8 cellular contexts compared by ENCODE assay signal in genomic region chr7:2632717-2633537, GRCh38. TPM values are rescaled to one million over a fixed set of nuclear protein-coding genes. Genes with fewer than 3 reads are reported as not detected.
DNase-seq lines count a peak whose midpoint lies in the region; ATAC-seq and TF ChIP-seq lines count a peak whose summit lies in the region.

No MANE protein-coding gene starts in this region.

- H3K4me3 ChIP-seq in coronary artery (peak overlapping the region; percentile 93), lower leg skin (ENCODE audit: low read depth, poor library complexity, severe bottlenecking) (peak overlapping the region; percentile 67)

- peak overlapping the region; percentile 86 for H3K4me3 Mint-ChIP-seq in WTC11

- POLR2A ChIA-PET in WTC11 (lab: Charles Lee) = interaction anchor here (0.8 to 2.9 kb wide), 6 partner anchors 9 to 19 kb away, joined by 3 to 16 read pairs (median 8); no protein-coding TSS in a partner anchor

- no peak for ATAC-seq in WTC11
- no peak for ATAC-seq in GM19035 (IDR thresholded peaks at IDR 0.05; ENCODE audit: unreplicated experiment)

- CTCF ChIA-PET in WTC11 (lab: Charles Lee) = interaction anchor here (0.6 to 3.1 kb wide), 6 partner anchors 18 to 38 kb away, joined by 3 to 20 read pairs (median 4); no protein-coding TSS in a partner anchor

- H3K27me3 Mint-ChIP-seq in WTC11 (ENCODE audit: low read depth) = peaks cover 2% of the 10 kb centered on the region; the same call in 1 of the 2 replicates

- TF ChIP-seq CTCF in WTC11 (IDR thresholded peaks at IDR 0.05) (no peak), coronary artery (IDR thresholded peaks at IDR 0.05) (no peak), lower leg skin (IDR thresholded peaks at IDR 0.05) (no peak)

- TF ChIP-seq POLR2A in lower leg skin (IDR thresholded peaks at IDR 0.05) = no peak

- WGBS in lower leg skin, 2 donors = 1 to 4% methylated on average over 16 to 33 of the region's 36 CpGs

- H3K4me1 Mint-ChIP-seq in WTC11 = peaks cover 23% of the 10 kb centered on the region

- DNase-seq in NCI-H2081 (lab: John Stamatoyannopoulos, UW) = peak; percentile 87 to 88
- no peak for DNase-seq in NCI-H2081 treated with DMSO at 0.1 percent for 48 hours (lab: John Stamatoyannopoulos, UW)
- peak; percentile 29 for DNase-seq in NCI-H128 (lab: John Stamatoyannopoulos, UW; ENCODE audit: unreplicated experiment)
- no peak for DNase-seq in WTC11 (ENCODE audit: low spot score)
- DNase-seq in coronary artery (ENCODE audit: low spot score) = peak; percentile 90
- DNase-seq in lower leg skin (ENCODE audit: low spot score in 2 of 2) = peak; percentile 52 to 92
- DNase-seq in stimulated activated CD8-positive, alpha-beta memory T cell treated with anti-CD3 and anti-CD28 coated beads, Interleukin-12 subunit alpha, Interleukin-12 subunit beta, amount 100 ng/mL, for 4 hours (ENCODE audit: low read depth) = peak; percentile 39

- H3K36me3 Mint-ChIP-seq in WTC11 = no peaks in the 10 kb centered on the region

- H3K27ac ChIP-seq in coronary artery = peak overlapping the region; percentile 79 to 94

- intact Hi-C loops in lower leg skin (cut with DNase I; ENCODE audit: low total_unique reads) = no loop called here

- no peaks in the 10 kb centered on the region for H3K9me3 Mint-ChIP-seq in WTC11

- H3K27ac Mint-ChIP-seq in WTC11 = peak overlapping the region; percentile 76

TF ChIP-seq in WTC11, 78 proteins besides CTCF, POLR2A, EP300 and RAD21:
- TF ChIP-seq, protein P1, sequence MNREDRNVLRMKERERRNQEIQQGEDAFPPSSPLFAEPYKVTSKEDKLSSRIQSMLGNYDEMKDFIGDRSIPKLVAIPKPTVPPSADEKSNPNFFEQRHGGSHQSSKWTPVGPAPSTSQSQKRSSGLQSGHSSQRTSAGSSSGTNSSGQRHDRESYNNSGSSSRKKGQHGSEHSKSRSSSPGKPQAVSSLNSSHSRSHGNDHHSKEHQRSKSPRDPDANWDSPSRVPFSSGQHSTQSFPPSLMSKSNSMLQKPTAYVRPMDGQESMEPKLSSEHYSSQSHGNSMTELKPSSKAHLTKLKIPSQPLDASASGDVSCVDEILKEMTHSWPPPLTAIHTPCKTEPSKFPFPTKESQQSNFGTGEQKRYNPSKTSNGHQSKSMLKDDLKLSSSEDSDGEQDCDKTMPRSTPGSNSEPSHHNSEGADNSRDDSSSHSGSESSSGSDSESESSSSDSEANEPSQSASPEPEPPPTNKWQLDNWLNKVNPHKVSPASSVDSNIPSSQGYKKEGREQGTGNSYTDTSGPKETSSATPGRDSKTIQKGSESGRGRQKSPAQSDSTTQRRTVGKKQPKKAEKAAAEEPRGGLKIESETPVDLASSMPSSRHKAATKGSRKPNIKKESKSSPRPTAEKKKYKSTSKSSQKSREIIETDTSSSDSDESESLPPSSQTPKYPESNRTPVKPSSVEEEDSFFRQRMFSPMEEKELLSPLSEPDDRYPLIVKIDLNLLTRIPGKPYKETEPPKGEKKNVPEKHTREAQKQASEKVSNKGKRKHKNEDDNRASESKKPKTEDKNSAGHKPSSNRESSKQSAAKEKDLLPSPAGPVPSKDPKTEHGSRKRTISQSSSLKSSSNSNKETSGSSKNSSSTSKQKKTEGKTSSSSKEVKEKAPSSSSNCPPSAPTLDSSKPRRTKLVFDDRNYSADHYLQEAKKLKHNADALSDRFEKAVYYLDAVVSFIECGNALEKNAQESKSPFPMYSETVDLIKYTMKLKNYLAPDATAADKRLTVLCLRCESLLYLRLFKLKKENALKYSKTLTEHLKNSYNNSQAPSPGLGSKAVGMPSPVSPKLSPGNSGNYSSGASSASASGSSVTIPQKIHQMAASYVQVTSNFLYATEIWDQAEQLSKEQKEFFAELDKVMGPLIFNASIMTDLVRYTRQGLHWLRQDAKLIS (CRISPR knock-in tag; IDR thresholded peaks at IDR 0.05; ENCODE audit: borderline replicate concordance) = no peak
- TF ChIP-seq ZNF219 (CRISPR knock-in tag; IDR thresholded peaks at IDR 0.05; ENCODE audit: borderline replicate concordance) (0 out of 2 replicates have a peak, but pooled peaks have one; percentile 34), SP1 (CRISPR knock-in tag; conservative IDR thresholded peaks at IDR 0.05) (0 out of 2 replicates have a peak, but pooled peaks have one; percentile 6), ARID4B (CRISPR knock-in tag; IDR thresholded peaks at IDR 0.05; ENCODE audit: borderline replicate concordance) (0 out of 2 replicates have a peak, but pooled peaks have one; percentile 29), GABPB1 (CRISPR knock-in tag; IDR thresholded peaks at IDR 0.05) (0 out of 2 replicates have a peak, but pooled peaks have one; percentile 13)

RNA-seq across cellular contexts. Expression of gene TTYH3, which starts 1.1 kb away (rescaled TPM):
- total RNA-seq in WTC11 (2021) (178 to 190 TPM (median 181 TPM) in 3 replicates), lower leg skin (10 to 100 TPM in 3 of 4 donors, 1 to 10 TPM in 1; 7.9 to 18.0 (median 13.9) TPM)

RNA-seq across cellular contexts. Expression of gene AMZ1, which starts 55.1 kb away (rescaled TPM):
- total RNA-seq in WTC11 (2021) = 0.85 to 1.4 TPM (median 1.4 TPM) in 3 replicates
- under 1 TPM in 2 of 4 donors, not detected in 2; 0.19 to 0.27 TPM for total RNA-seq in lower leg skin

Comparison
In these comparisons a context has a peak if more than half of its experiments do, and no peak if none do; other contexts are left out.
1. DNase-seq: peak in NCI-H2081 (2 of 2), NCI-H128 (single experiment), coronary artery (single experiment), lower leg skin (2 of 2) and stimulated activated CD8-positive, alpha-beta memory T cell treated with anti-CD3 and anti-CD28 coated beads, Interleukin-12 subunit alpha, Interleukin-12 subunit beta, amount 100 ng/mL, for 4 hours (single experiment); none in NCI-H2081 treated with DMSO at 0.1 percent for 48 hours (single experiment) and WTC11 (single experiment).